1 cellular context compared by ENCODE assay signal in genomic region chr6:166914952-166915351, GRCh38.
TF ChIP-seq lines count a peak whose summit lies in the region.

No MANE protein-coding gene starts in this region.

TF ChIP-seq in K562, 482 proteins besides CTCF, POLR2A, EP300 and RAD21:
- TF ChIP-seq ZNF311 (CRISPR knock-in tag; IDR thresholded peaks at IDR 0.05) (0 out of 2 replicates have a peak, but pooled peaks have one; percentile 27), ZNF143 (CRISPR knock-in tag; IDR thresholded peaks at IDR 0.05) (peak; percentile 50; the same call in 1 of the 2 replicates), ZNF589 (CRISPR knock-in tag; IDR thresholded peaks at IDR 0.05; ENCODE audit: low read depth) (peak; percentile 55), DMBX1 (CRISPR knock-in tag; IDR thresholded peaks at IDR 0.05; ENCODE audit: borderline replicate concordance) (0 out of 2 replicates have a peak, but pooled peaks have one; percentile 9)
